Comparison of ENCODE assay signal across 14 cellular contexts in the genomic region with DNA sequence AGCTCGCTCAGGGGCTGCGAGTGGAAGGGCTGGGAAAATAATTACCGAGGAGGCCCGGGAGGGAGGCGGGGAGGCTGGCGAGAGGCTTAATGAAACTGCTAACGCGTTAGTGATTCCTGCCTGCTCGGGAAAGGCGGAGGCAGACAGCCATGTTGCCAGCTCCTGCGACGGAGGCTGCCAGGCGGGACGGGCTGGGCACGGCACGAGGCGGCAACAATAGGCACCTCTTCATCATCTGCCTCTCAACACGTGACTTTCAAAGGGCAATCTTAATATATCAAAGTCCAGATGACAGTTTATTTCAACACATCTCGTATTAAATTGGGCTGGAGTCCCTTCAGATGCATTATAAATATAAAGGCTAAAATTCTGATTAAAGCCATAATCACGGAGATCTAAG.
DNase-seq lines count a peak whose midpoint lies in the region; TF ChIP-seq lines count a peak whose summit lies in the region.
"Had no signal": no experiment of that assay in that cellular context is flagged by ENCODE, and none has a peak within 500 bp of the region (broad histone marks: within the 10 kb centered on the region; RNA-seq: fewer than 3 reads in every experiment).

No MANE protein-coding gene starts in this region.

- H3K27ac ChIP-seq in caudate nucleus (ENCODE audit: low read depth, low read length) (no peak overlapping the region), temporal lobe (ENCODE audit: low read depth, low read length) (peak overlapping the region; percentile 79), brain microvascular endothelial cell (no peak overlapping the region)

- no peaks in the 10 kb centered on the region for H3K36me3 ChIP-seq in brain microvascular endothelial cell (replicated peaks)

- no peak overlapping the region for H3K4me3 ChIP-seq in brain microvascular endothelial cell (ENCODE audit: low read depth, low read length)

- intact Hi-C loops in cardiac septum (cut with DNase I): no loop called here

- peak; percentile 14 for DNase-seq in DMS153 treated with DMSO at 0.1 percent for 48 hours (lab: John Stamatoyannopoulos, UW; ENCODE audit: unreplicated experiment)
- peak in 31 of 61 donors; percentile 17 to 66 (median 38) for DNase-seq in caudate nucleus (lab: John Stamatoyannopoulos, UW)
- DNase-seq in midbrain (lab: John Stamatoyannopoulos, UW): peak; percentile 33
- no peak for DNase-seq in brain microvascular endothelial cell
- no peak for DNase-seq in cardiac septum (ENCODE audit: low spot score)
- no peak for DNase-seq in globus pallidus (ENCODE audit: low spot score)
- DNase-seq: AML-193; CD8-positive, alpha-beta T cell; KG1; NCI-H1105; NCI-H1694 treated with DMSO at 0.1 percent for 48 hours; NCI-H510A; SIG-M5 had no signal

- TF ChIP-seq CTCF in brain microvascular endothelial cell (IDR thresholded peaks at IDR 0.05; ENCODE audit: low read depth, low read length, missing control alignments): no peak

- peaks cover 6% of the 10 kb centered on the region for H3K27me3 ChIP-seq in brain microvascular endothelial cell (replicated peaks)

- in situ Hi-C loops in brain microvascular endothelial cell (cut with HindIII; ENCODE audit: low pct_ligation_motif_present, low sequenced_read_pairs): no loop called here

Comparison
In these comparisons a context has a peak if more than half of its experiments do, and no peak if none do; other contexts are left out.
1. DNase-seq: peak in DMS153 treated with DMSO at 0.1 percent for 48 hours (single experiment), caudate nucleus (31 of 61) and midbrain (single experiment); none in brain microvascular endothelial cell (single experiment), cardiac septum (single experiment) and globus pallidus (single experiment).